29 cellular contexts compared by ENCODE assay signal in the genomic region with DNA sequence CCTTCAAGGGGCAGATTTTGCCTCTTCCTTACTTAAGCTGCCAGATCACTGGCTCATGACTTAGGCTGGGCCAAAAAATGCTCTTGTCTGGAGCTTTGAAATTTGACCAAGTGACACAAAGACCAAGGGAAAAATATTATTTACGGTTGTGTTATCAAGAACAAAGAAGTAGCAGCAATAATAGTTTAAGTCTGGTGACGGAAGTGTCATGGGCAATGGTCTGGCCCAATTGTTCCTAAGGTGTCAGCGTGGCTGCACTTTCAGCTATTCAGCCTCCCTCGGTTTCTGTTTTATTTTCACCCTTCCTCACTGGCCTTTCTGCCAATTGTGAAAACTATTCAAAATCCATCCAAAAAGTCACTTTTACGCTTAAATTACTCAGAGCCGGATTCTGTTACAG.
"Had no signal": no experiment of that assay in that cellular context is flagged by ENCODE, and none has a peak within 500 bp of the region (broad histone marks: within the 10 kb centered on the region; RNA-seq: fewer than 3 reads in every experiment).

No MANE protein-coding gene starts in this region.

- DNase-seq: activated CD4-positive, alpha-beta memory T cell treated with anti-CD3 and anti-CD28 coated beads, Interleukin-2, amount 10 ng/mL, durations not matched to agents 7 days and 5 days; activated CD4-positive, alpha-beta T cell treated with anti-CD3 and anti-CD28 coated beads for 1 hour; activated CD4-positive, alpha-beta T cell treated with anti-CD3 and anti-CD28 coated beads for 48 hours; activated CD4-positive, CD25-positive, alpha-beta regulatory T cell; activated CD8-positive, alpha-beta memory T cell treated with anti-CD3 and anti-CD28 coated beads for 24 hours; activated CD8-positive, alpha-beta memory T cell treated with anti-CD3 and anti-CD28 coated beads, Interleukin-2, amount 10 ng/mL, durations not matched to agents 7 days and 5 days; activated CD8-positive, alpha-beta memory T cell treated with anti-CD3 and anti-CD28 coated beads, Interleukin-2, amount 50 U/mL, for 48 hours; activated effector memory CD4-positive, alpha-beta T cell treated with Interleukin-2 at 50 U/mL for 16 hours; activated naive CD4-positive, alpha-beta T cell treated with anti-CD3 and anti-CD28 coated beads, Interleukin-2, amount 10 ng/mL, durations not matched to agents 7 days and 5 days; activated T-cell treated with anti-CD3 and anti-CD28 coated beads, Interleukin-2, amount 50 U/mL, for 48 hours; amniotic stem cell; aorta; brain microvascular endothelial cell; central memory CD4-positive, alpha-beta T cell; NCI-H1092 treated with DMSO at 0.1 percent for 48 hours; NCI-H1417; NCI-H146; NCI-H187; NCI-H2029 treated with DMSO at 0.1 percent for 48 hours; NCI-H2107; NCI-H2171 treated with DMSO at 0.1 percent for 48 hours; NCI-H2227 treated with DMSO at 0.1 percent for 48 hours; NCI-H524; NCI-H69; NCI-H82; SIG-M5; T-cell; T-helper 17 cell; WERI-Rb-1 had no signal
